Comparison of ENCODE assay signal across 8 cellular contexts in the genomic region with DNA sequence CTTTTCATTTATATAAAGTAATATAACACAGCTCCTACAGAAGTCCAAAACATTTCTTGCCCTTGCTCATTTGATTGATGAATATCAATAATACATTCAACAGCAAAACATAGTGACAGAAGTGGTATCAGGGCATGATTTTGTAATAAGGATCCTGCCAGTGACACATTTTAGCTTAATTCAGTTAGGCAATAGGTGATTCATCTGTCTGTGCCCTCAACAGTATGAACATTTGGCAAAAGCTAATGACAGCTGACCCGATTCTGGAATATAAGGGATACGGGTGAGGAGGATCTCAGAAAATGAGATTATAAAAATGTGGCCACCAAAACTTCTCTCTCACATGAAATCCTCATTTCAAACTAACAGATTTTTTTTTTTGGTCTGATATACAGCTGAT.
DNase-seq lines count a peak whose midpoint lies in the region; ATAC-seq and TF ChIP-seq lines count a peak whose summit lies in the region.

No MANE protein-coding gene starts in this region.

- POLR2A ChIA-PET in OCI-LY7 (lab: Charles Lee): interaction anchor here (0.7 to 0.9 kb wide), 4 partner anchors 12 to 233 kb away, joined by 3 to 4 read pairs (median 3); no protein-coding TSS in a partner anchor

- no peaks in the 10 kb centered on the region for H3K9me2 ChIP-seq in OCI-LY7 (ENCODE audit: insufficient read depth, low read length)

- intact Hi-C loops in OCI-LY7 (cut with micrococcal nuclease; ENCODE audit: unreplicated experiment): no loop called here

- H3K4me3 ChIP-seq in AG10803 (ENCODE audit: low read length) (peak overlapping the region; percentile 40), OCI-LY7 (ENCODE audit: low read depth, low read length, poor library complexity, severe bottlenecking) (no peak overlapping the region)

- no peak for ATAC-seq in HG03196 (IDR thresholded peaks at IDR 0.05; ENCODE audit: unreplicated experiment)

- no peaks in the 10 kb centered on the region for H3K27me3 Mint-ChIP-seq in nephron (ENCODE audit: low read depth)
- peaks cover 2% of the 10 kb centered on the region for H3K27me3 Mint-ChIP-seq in mesothelial cell of epicardium (ENCODE audit: low read depth)

- no peak overlapping the region for H2AFZ ChIP-seq in OCI-LY7 (ENCODE audit: low read length)

- DNase-seq in AG10803 (ENCODE audit: low read depth) (peak; percentile 84), NCI-H446 treated with DMSO at 0.1 percent for 48 hours (lab: John Stamatoyannopoulos, UW) (peak; percentile 57), dermis blood vessel endothelial cell (peak; percentile 73), NCI-H1105 (lab: John Stamatoyannopoulos, UW) (no peak), mesothelial cell of epicardium (ENCODE audit: low spot score in 2 of 2, unreplicated experiment in 2 of 2) (no peak), OCI-LY7 (ENCODE audit: low spot score) (no peak)

- TF ChIP-seq CTCF in AG10803 (conservative IDR thresholded peaks at IDR 0.05; ENCODE audit: low read length) (no peak), nephron (IDR thresholded peaks at IDR 0.05; ENCODE audit: unreplicated experiment in 3 of 3) (no peak), mesothelial cell of epicardium (IDR thresholded peaks at IDR 0.05; ENCODE audit: unreplicated experiment) (no peak), OCI-LY7 (conservative IDR thresholded peaks at IDR 0.05; ENCODE audit: low read length) (no peak)

- no TSS peak for BruUV-seq in OCI-LY7 (replicated peaks; lab: Mats Ljungman, UMichigan)

- H3K27ac Mint-ChIP-seq in nephron (peak overlapping the region in 2 of 3 experiments; percentile 79 to 85), mesothelial cell of epicardium (no peak overlapping the region)

- no peaks in the 10 kb centered on the region for H3K9me3 Mint-ChIP-seq in nephron
- no peaks in the 10 kb centered on the region for H3K9me3 Mint-ChIP-seq in mesothelial cell of epicardium

- no peak overlapping the region for H3K27ac ChIP-seq in OCI-LY7 (ENCODE audit: low read depth, low read length, poor library complexity, severe bottlenecking)

- no peaks in the 10 kb centered on the region for H3K4me1 ChIP-seq in OCI-LY7 (ENCODE audit: insufficient read depth, low read length, poor library complexity, severe bottlenecking)

- H3K4me1 Mint-ChIP-seq in nephron (peaks cover 39% of the 10 kb centered on the region), mesothelial cell of epicardium (peaks cover 8% of the 10 kb centered on the region)

- CTCF ChIA-PET in OCI-LY7 (lab: Charles Lee; ENCODE audit: unreplicated experiment): no interaction called here

- no peak overlapping the region for H3K4me3 Mint-ChIP-seq in nephron
- no peak overlapping the region for H3K4me3 Mint-ChIP-seq in mesothelial cell of epicardium

- no peak overlapping the region for H3K4me2 ChIP-seq in OCI-LY7 (ENCODE audit: low read length)

- H3K36me3 Mint-ChIP-seq in nephron (ENCODE audit: low read depth): peaks cover 39% of the 10 kb centered on the region
- peaks cover 5% of the 10 kb centered on the region for H3K36me3 Mint-ChIP-seq in mesothelial cell of epicardium

- no peaks in the 10 kb centered on the region for H4K20me1 ChIP-seq in OCI-LY7 (ENCODE audit: insufficient read depth, low read length)

- H3K79me2 ChIP-seq in OCI-LY7 (ENCODE audit: insufficient read depth, low read depth, low read length): no peaks in the 10 kb centered on the region

- peaks cover 41% of the 10 kb centered on the region for H3K36me3 ChIP-seq in OCI-LY7 (ENCODE audit: insufficient read depth, low read length)

- no peaks in the 10 kb centered on the region for H3K9me3 ChIP-seq in OCI-LY7 (ENCODE audit: low read length)

Comparison
In these comparisons a context has a peak if more than half of its experiments do, and no peak if none do; other contexts are left out.
1. DNase-seq: peak in AG10803 (single experiment), NCI-H446 treated with DMSO at 0.1 percent for 48 hours (single experiment) and dermis blood vessel endothelial cell (single experiment); none in NCI-H1105 (single experiment), mesothelial cell of epicardium (0 of 2) and OCI-LY7 (single experiment).